1 cellular context compared by ENCODE assay signal in the genomic region with DNA sequence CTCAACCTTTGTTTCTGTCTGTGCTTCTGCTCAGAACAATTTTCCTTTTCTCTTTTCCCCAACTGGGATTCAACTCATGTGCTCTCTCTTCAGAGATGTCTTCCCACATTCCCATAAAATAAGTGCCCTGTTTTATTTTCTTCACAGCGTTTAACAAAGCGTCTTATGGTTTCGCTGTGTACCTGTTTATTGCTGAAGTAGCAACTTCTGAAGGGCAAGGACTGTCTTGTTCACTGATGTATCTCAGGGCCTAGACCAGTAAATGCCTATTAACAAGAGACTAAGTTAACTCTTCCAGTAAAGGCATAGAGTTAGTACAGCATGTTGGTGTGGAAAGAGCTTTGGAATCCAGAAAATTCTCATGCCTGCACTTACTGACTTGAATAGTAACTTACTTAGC.
TF ChIP-seq lines count a peak whose summit lies in the region.

No MANE protein-coding gene starts in this region.

TF ChIP-seq in HepG2, 621 proteins besides CTCF, POLR2A, EP300 and RAD21:
- TF ChIP-seq, protein P1, sequence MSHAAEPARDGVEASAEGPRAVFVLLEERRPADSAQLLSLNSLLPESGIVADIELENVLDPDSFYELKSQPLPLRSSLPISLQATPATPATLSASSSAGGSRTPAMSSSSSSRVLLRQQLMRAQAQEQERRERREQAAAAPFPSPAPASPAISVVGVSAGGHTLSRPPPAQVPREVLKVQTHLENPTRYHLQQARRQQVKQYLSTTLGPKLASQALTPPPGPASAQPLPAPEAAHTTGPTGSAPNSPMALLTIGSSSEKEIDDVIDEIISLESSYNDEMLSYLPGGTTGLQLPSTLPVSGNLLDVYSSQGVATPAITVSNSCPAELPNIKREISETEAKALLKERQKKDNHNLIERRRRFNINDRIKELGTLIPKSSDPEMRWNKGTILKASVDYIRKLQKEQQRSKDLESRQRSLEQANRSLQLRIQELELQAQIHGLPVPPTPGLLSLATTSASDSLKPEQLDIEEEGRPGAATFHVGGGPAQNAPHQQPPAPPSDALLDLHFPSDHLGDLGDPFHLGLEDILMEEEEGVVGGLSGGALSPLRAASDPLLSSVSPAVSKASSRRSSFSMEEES (CRISPR knock-in tag; IDR thresholded peaks at IDR 0.05): no peak
- TF ChIP-seq MAFF (IDR thresholded peaks at IDR 0.05; ENCODE audit: low read depth, low read length): 0 out of 2 replicates have a peak, but pooled peaks have one; percentile 22
- no peak for TF ChIP-seq KDM3A (CRISPR knock-in tag; IDR thresholded peaks at IDR 0.05; ENCODE audit: low read depth)
- no peak for TF ChIP-seq STAT5B (CRISPR knock-in tag; IDR thresholded peaks at IDR 0.05)
- no peak for TF ChIP-seq KDM6A (CRISPR knock-in tag; IDR thresholded peaks at IDR 0.05; ENCODE audit: low read depth)
- TF ChIP-seq MAFK (conservative IDR thresholded peaks at IDR 0.05 in 1 of 2, IDR thresholded peaks at IDR 0.05 in 1 of 2; ENCODE audit: low read length in 2 of 2): peak; percentile 32 to 52; a peak in 3 of 4 replicates
- TF ChIP-seq, protein P2, sequence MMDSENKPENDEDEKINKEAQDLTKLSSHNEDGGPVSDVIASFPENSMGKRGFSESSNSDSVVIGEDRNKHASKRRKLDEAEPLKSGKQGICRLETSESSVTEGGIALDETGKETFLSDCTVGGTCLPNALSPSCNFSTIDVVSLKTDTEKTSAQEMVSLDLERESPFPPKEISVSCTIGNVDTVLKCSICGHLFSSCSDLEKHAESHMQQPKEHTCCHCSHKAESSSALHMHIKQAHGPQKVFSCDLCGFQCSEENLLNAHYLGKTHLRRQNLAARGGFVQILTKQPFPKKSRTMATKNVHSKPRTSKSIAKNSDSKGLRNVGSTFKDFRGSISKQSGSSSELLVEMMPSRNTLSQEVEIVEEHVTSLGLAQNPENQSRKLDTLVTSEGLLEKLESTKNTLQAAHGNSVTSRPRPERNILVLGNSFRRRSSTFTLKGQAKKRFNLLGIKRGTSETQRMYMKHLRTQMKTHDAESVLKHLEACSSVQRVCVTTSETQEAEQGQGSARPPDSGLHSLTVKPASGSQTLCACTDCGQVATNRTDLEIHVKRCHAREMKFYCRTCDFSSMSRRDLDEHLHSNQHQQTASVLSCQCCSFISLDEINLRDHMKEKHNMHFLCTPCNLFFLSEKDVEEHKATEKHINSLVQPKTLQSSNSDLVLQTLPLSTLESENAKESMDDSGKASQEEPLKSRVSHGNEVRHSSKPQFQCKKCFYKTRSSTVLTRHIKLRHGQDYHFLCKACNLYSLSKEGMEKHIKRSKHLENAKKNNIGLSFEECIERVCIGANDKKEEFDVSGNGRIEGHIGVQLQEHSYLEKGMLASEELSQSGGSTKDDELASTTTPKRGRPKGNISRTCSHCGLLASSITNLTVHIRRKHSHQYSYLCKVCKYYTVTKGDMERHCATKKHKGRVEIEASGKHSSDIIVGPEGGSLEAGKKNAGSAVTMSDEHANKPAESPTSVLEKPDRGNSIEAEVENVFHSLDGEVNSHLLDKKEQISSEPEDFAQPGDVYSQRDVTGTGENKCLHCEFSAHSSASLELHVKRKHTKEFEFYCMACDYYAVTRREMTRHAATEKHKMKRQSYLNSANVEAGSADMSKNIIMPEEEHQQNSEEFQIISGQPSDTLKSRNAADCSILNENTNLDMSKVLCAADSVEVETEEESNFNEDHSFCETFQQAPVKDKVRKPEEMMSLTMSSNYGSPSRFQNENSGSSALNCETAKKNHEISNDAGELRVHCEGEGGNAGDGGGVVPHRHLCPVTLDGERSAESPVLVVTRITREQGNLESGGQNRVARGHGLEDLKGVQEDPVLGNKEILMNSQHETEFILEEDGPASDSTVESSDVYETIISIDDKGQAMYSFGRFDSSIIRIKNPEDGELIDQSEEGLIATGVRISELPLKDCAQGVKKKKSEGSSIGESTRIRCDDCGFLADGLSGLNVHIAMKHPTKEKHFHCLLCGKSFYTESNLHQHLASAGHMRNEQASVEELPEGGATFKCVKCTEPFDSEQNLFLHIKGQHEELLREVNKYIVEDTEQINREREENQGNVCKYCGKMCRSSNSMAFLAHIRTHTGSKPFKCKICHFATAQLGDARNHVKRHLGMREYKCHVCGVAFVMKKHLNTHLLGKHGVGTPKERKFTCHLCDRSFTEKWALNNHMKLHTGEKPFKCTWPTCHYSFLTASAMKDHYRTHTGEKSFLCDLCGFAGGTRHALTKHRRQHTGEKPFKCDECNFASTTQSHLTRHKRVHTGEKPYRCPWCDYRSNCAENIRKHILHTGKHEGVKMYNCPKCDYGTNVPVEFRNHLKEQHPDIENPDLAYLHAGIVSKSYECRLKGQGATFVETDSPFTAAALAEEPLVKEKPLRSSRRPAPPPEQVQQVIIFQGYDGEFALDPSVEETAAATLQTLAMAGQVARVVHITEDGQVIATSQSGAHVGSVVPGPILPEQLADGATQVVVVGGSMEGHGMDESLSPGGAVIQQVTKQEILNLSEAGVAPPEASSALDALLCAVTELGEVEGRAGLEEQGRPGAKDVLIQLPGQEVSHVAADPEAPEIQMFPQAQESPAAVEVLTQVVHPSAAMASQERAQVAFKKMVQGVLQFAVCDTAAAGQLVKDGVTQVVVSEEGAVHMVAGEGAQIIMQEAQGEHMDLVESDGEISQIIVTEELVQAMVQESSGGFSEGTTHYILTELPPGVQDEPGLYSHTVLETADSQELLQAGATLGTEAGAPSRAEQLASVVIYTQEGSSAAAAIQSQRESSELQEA (CRISPR knock-in tag; IDR thresholded peaks at IDR 0.05; ENCODE audit: not compliant biosample characterization): no peak
- TF ChIP-seq ZNF282 (IDR thresholded peaks at IDR 0.05; ENCODE audit: partially characterized antibody): no peak
